1 cellular context compared by ENCODE assay signal in the genomic region with DNA sequence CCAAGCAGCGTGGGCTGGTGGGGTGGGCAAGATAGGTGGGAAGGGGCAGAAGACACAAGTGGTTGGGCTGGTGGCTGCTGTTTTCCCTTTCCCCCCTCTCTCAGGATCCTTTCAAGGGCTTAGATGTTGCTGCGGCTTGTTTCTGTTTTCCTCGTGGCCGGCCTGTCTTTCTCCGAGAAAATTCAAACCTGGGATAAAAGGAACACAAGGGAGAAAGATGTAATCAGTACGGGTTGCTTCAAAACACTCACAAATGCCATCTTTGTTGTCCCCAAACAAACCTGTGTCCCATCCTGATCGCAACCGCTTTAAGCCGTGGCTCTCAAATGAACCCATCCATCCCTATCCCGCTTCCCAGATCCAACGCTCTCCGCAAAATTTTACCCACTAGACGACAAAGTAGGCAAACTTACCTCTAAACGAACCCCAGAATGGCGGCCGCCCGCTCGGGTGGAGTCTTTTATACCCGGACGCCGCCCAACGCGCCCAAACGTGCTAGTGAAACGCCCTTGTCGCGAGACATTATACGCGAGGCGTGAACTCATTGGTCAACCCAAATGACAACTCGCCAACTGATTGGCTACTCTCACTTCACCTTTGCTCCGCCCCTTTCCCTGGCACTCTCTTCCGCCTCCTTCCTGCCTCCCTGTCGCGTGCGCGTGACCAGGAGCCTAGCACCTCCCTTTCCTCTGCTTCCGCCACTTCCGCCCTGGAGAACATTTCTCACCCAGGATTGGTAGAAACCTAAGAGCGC.
TF ChIP-seq lines count a peak whose summit lies in the region.

A gene (minus strand): TSS at position 433 of the 754 bp plus-strand sequence. CDS start 7,299 bp downstream, outside the sequence.

TF ChIP-seq in HepG2, 621 proteins besides CTCF, POLR2A, EP300 and RAD21 (continued from another document and continues in another):
- TF ChIP-seq, protein P1, sequence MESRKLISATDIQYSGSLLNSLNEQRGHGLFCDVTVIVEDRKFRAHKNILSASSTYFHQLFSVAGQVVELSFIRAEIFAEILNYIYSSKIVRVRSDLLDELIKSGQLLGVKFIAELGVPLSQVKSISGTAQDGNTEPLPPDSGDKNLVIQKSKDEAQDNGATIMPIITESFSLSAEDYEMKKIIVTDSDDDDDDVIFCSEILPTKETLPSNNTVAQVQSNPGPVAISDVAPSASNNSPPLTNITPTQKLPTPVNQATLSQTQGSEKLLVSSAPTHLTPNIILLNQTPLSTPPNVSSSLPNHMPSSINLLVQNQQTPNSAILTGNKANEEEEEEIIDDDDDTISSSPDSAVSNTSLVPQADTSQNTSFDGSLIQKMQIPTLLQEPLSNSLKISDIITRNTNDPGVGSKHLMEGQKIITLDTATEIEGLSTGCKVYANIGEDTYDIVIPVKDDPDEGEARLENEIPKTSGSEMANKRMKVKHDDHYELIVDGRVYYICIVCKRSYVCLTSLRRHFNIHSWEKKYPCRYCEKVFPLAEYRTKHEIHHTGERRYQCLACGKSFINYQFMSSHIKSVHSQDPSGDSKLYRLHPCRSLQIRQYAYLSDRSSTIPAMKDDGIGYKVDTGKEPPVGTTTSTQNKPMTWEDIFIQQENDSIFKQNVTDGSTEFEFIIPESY (CRISPR knock-in tag; IDR thresholded peaks at IDR 0.05), result peak; percentile 18; the same call in 1 of the 2 replicates
- peak; percentile 31 for TF ChIP-seq PCBP2 (optimal IDR thresholded peaks at IDR 0.05; ENCODE audit: low read depth, low read length, poor library complexity, severe bottlenecking)
- TF ChIP-seq ZNF160 (CRISPR knock-in tag; IDR thresholded peaks at IDR 0.05), result peak; percentile 90
- no peak; the same call in 1 of the 2 replicates for TF ChIP-seq ZNF660 (CRISPR knock-in tag; IDR thresholded peaks at IDR 0.05; ENCODE audit: borderline replicate concordance, low read depth)
- TF ChIP-seq CREM (IDR thresholded peaks at IDR 0.05), result peak; percentile 92
- TF ChIP-seq CREM (CRISPR knock-in tag; IDR thresholded peaks at IDR 0.05), result no peak; the same call in 1 of the 2 replicates
- peak; percentile 21; the same call in 1 of the 2 replicates for TF ChIP-seq ARID2 (CRISPR knock-in tag; IDR thresholded peaks at IDR 0.05; ENCODE audit: borderline replicate concordance)
- peak; percentile 74; the same call in 1 of the 2 replicates for TF ChIP-seq CBFB (CRISPR knock-in tag; IDR thresholded peaks at IDR 0.05)
- no peak for TF ChIP-seq ZNF724P (CRISPR knock-in tag; IDR thresholded peaks at IDR 0.05; ENCODE audit: borderline replicate concordance)
- TF ChIP-seq RFX5 (IDR thresholded peaks at IDR 0.05; ENCODE audit: low read depth, low read length), result peak; percentile 65
- 0 out of 2 replicates have a peak, but pooled peaks have one; percentile 41 for TF ChIP-seq HOXA5 (CRISPR knock-in tag; IDR thresholded peaks at IDR 0.05)
- peak; percentile 89; the same call in 1 of the 2 replicates for TF ChIP-seq ZNF180 (CRISPR knock-in tag; IDR thresholded peaks at IDR 0.05; ENCODE audit: borderline replicate concordance, low read depth)
- TF ChIP-seq MEIS2 (CRISPR knock-in tag; IDR thresholded peaks at IDR 0.05), result peak; percentile 75; the same call in 1 of the 2 replicates
- TF ChIP-seq, protein P2, sequence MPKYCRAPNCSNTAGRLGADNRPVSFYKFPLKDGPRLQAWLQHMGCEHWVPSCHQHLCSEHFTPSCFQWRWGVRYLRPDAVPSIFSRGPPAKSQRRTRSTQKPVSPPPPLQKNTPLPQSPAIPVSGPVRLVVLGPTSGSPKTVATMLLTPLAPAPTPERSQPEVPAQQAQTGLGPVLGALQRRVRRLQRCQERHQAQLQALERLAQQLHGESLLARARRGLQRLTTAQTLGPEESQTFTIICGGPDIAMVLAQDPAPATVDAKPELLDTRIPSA (CRISPR knock-in tag; IDR thresholded peaks at IDR 0.05; ENCODE audit: borderline replicate concordance), result no peak
- TF ChIP-seq NFYC (CRISPR knock-in tag; IDR thresholded peaks at IDR 0.05), result peak; percentile 95
- TF ChIP-seq, protein P3, sequence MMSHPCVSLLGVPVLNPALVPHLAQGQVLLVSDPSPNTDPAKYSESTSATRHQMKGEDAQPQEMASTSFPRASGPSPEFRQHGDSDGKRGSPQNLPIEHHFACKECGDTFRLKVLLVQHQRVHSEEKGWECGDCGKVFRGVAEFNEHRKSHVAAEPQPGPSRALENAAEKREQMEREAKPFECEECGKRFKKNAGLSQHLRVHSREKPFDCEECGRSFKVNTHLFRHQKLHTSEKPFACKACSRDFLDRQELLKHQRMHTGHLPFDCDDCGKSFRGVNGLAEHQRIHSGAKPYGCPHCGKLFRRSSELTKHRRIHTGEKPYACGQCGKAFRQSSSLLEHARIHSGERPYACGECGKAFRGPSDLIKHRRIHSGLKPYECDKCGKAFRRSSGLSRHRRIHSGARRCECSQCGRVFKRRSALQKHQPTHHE (CRISPR knock-in tag; IDR thresholded peaks at IDR 0.05; ENCODE audit: borderline replicate concordance), result peak; percentile 81; the same call in 1 of the 2 replicates
- peak; percentile 88 for TF ChIP-seq DR1 (CRISPR knock-in tag; IDR thresholded peaks at IDR 0.05)
- no peak for TF ChIP-seq NR1H2 (CRISPR knock-in tag; IDR thresholded peaks at IDR 0.05; ENCODE audit: borderline replicate concordance, low read depth)
- TF ChIP-seq KLF13 (CRISPR knock-in tag; IDR thresholded peaks at IDR 0.05), result no peak
- no peak for TF ChIP-seq KDM4B (CRISPR knock-in tag; IDR thresholded peaks at IDR 0.05)
- TF ChIP-seq, protein P4, sequence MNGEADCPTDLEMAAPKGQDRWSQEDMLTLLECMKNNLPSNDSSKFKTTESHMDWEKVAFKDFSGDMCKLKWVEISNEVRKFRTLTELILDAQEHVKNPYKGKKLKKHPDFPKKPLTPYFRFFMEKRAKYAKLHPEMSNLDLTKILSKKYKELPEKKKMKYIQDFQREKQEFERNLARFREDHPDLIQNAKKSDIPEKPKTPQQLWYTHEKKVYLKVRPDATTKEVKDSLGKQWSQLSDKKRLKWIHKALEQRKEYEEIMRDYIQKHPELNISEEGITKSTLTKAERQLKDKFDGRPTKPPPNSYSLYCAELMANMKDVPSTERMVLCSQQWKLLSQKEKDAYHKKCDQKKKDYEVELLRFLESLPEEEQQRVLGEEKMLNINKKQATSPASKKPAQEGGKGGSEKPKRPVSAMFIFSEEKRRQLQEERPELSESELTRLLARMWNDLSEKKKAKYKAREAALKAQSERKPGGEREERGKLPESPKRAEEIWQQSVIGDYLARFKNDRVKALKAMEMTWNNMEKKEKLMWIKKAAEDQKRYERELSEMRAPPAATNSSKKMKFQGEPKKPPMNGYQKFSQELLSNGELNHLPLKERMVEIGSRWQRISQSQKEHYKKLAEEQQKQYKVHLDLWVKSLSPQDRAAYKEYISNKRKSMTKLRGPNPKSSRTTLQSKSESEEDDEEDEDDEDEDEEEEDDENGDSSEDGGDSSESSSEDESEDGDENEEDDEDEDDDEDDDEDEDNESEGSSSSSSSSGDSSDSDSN (CRISPR knock-in tag; IDR thresholded peaks at IDR 0.05), result no peak; the same call in 1 of the 2 replicates
- no peak for TF ChIP-seq ZNF709 (CRISPR knock-in tag; IDR thresholded peaks at IDR 0.05)
- TF ChIP-seq ZNF713 (CRISPR knock-in tag; IDR thresholded peaks at IDR 0.05), result no peak
- TF ChIP-seq SP140L (CRISPR knock-in tag; IDR thresholded peaks at IDR 0.05; ENCODE audit: borderline replicate concordance), result peak; percentile 68; the same call in 1 of the 2 replicates
- TF ChIP-seq ZNF101 (CRISPR knock-in tag; IDR thresholded peaks at IDR 0.05; ENCODE audit: borderline replicate concordance, low read depth), result no peak
- no peak for TF ChIP-seq ZNF326 (CRISPR knock-in tag; IDR thresholded peaks at IDR 0.05; ENCODE audit: borderline replicate concordance)
- TF ChIP-seq, protein P5, sequence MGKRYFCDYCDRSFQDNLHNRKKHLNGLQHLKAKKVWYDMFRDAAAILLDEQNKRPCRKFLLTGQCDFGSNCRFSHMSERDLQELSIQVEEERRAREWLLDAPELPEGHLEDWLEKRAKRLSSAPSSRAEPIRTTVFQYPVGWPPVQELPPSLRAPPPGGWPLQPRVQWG (CRISPR knock-in tag; IDR thresholded peaks at IDR 0.05; ENCODE audit: borderline replicate concordance, low read depth), result no peak
- no peak for TF ChIP-seq PHF8 (CRISPR knock-in tag; IDR thresholded peaks at IDR 0.05)
- no peak; the same call in 1 of the 2 replicates for TF ChIP-seq NONO (IDR thresholded peaks at IDR 0.05)
- TF ChIP-seq NONO (CRISPR knock-in tag; conservative IDR thresholded peaks at IDR 0.05), result peak; percentile 69; the same call in 1 of the 2 replicates
- TF ChIP-seq, protein P6, sequence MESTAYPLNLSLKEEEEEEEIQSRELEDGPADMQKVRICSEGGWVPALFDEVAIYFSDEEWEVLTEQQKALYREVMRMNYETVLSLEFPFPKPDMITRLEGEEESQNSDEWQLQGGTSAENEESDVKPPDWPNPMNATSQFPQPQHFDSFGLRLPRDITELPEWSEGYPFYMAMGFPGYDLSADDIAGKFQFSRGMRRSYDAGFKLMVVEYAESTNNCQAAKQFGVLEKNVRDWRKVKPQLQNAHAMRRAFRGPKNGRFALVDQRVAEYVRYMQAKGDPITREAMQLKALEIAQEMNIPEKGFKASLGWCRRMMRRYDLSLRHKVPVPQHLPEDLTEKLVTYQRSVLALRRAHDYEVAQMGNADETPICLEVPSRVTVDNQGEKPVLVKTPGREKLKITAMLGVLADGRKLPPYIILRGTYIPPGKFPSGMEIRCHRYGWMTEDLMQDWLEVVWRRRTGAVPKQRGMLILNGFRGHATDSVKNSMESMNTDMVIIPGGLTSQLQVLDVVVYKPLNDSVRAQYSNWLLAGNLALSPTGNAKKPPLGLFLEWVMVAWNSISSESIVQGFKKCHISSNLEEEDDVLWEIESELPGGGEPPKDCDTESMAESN (CRISPR knock-in tag; conservative IDR thresholded peaks at IDR 0.05), result no peak; the same call in 1 of the 2 replicates
- TF ChIP-seq ETV6 (CRISPR knock-in tag; conservative IDR thresholded peaks at IDR 0.05), result peak; percentile 90; the same call in 1 of the 2 replicates
- peak; percentile 40; the same call in 1 of the 2 replicates for TF ChIP-seq ZFY (CRISPR knock-in tag; IDR thresholded peaks at IDR 0.05)
- no peak for TF ChIP-seq ZNF781 (CRISPR knock-in tag; IDR thresholded peaks at IDR 0.05; ENCODE audit: borderline replicate concordance, not compliant biosample characterization)
- TF ChIP-seq NR3C1 (CRISPR knock-in tag; IDR thresholded peaks at IDR 0.05), result no peak
- TF ChIP-seq SIN3A (IDR thresholded peaks at IDR 0.05; ENCODE audit: borderline replicate concordance, low read depth, low read length), result peak; percentile 95
- TF ChIP-seq, protein P7, sequence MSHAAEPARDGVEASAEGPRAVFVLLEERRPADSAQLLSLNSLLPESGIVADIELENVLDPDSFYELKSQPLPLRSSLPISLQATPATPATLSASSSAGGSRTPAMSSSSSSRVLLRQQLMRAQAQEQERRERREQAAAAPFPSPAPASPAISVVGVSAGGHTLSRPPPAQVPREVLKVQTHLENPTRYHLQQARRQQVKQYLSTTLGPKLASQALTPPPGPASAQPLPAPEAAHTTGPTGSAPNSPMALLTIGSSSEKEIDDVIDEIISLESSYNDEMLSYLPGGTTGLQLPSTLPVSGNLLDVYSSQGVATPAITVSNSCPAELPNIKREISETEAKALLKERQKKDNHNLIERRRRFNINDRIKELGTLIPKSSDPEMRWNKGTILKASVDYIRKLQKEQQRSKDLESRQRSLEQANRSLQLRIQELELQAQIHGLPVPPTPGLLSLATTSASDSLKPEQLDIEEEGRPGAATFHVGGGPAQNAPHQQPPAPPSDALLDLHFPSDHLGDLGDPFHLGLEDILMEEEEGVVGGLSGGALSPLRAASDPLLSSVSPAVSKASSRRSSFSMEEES (CRISPR knock-in tag; IDR thresholded peaks at IDR 0.05), result peak; percentile 99
- TF ChIP-seq EHMT2 (IDR thresholded peaks at IDR 0.05; ENCODE audit: borderline replicate concordance, low read depth, low read length), result no peak
- no peak for TF ChIP-seq ZIK1 (CRISPR knock-in tag; IDR thresholded peaks at IDR 0.05; ENCODE audit: borderline replicate concordance, low read depth)
- TF ChIP-seq NR2F2 (IDR thresholded peaks at IDR 0.05; ENCODE audit: borderline replicate concordance, low read depth), result no peak
- no peak for TF ChIP-seq ZNF333 (CRISPR knock-in tag; IDR thresholded peaks at IDR 0.05; ENCODE audit: borderline replicate concordance)
- TF ChIP-seq ATM (IDR thresholded peaks at IDR 0.05; ENCODE audit: borderline replicate concordance), result no peak
- no peak for TF ChIP-seq MAFG (CRISPR knock-in tag; IDR thresholded peaks at IDR 0.05)
- TF ChIP-seq ZNF292 (CRISPR knock-in tag; IDR thresholded peaks at IDR 0.05; ENCODE audit: borderline replicate concordance, low read depth), result no peak
- TF ChIP-seq, protein P8, sequence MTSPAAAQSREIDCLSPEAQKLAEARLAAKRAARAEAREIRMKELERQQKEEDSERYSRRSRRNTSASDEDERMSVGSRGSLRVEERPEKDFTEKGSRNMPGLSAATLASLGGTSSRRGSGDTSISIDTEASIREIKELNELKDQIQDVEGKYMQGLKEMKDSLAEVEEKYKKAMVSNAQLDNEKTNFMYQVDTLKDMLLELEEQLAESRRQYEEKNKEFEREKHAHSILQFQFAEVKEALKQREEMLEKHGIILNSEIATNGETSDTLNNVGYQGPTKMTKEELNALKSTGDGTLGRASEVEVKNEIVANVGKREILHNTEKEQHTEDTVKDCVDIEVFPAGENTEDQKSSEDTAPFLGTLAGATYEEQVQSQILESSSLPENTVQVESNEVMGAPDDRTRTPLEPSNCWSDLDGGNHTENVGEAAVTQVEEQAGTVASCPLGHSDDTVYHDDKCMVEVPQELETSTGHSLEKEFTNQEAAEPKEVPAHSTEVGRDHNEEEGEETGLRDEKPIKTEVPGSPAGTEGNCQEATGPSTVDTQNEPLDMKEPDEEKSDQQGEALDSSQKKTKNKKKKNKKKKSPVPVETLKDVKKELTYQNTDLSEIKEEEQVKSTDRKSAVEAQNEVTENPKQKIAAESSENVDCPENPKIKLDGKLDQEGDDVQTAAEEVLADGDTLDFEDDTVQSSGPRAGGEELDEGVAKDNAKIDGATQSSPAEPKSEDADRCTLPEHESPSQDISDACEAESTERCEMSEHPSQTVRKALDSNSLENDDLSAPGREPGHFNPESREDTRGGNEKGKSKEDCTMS (CRISPR knock-in tag; conservative IDR thresholded peaks at IDR 0.05), result no peak
- TF ChIP-seq, protein P9, sequence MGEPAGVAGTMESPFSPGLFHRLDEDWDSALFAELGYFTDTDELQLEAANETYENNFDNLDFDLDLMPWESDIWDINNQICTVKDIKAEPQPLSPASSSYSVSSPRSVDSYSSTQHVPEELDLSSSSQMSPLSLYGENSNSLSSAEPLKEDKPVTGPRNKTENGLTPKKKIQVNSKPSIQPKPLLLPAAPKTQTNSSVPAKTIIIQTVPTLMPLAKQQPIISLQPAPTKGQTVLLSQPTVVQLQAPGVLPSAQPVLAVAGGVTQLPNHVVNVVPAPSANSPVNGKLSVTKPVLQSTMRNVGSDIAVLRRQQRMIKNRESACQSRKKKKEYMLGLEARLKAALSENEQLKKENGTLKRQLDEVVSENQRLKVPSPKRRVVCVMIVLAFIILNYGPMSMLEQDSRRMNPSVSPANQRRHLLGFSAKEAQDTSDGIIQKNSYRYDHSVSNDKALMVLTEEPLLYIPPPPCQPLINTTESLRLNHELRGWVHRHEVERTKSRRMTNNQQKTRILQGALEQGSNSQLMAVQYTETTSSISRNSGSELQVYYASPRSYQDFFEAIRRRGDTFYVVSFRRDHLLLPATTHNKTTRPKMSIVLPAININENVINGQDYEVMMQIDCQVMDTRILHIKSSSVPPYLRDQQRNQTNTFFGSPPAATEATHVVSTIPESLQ (CRISPR knock-in tag; conservative IDR thresholded peaks at IDR 0.05), result no peak; the same call in 1 of the 2 replicates
- no peak for TF ChIP-seq ZNF883 (CRISPR knock-in tag; IDR thresholded peaks at IDR 0.05; ENCODE audit: not compliant biosample characterization)
- no peak for TF ChIP-seq ZNF20 (CRISPR knock-in tag; IDR thresholded peaks at IDR 0.05)
- TF ChIP-seq ZNF703 (CRISPR knock-in tag; IDR thresholded peaks at IDR 0.05; ENCODE audit: borderline replicate concordance), result no peak; the same call in 1 of the 2 replicates
- peak; percentile 71; the same call in 1 of the 2 replicates for TF ChIP-seq SAP130 (CRISPR knock-in tag; IDR thresholded peaks at IDR 0.05; ENCODE audit: low read depth)
